In genomic region chr7:66167773-66168367, GRCh38 we compare ENCODE assay signal across 14 cellular contexts. TPM values are rescaled to one million over a fixed set of nuclear protein-coding genes. Genes with fewer than 3 reads are reported as not detected.
DNase-seq lines count a peak whose midpoint lies in the region; ATAC-seq and TF ChIP-seq lines count a peak whose summit lies in the region.
"Had no signal": no experiment of that assay in that cellular context is flagged by ENCODE, and none has a peak within 500 bp of the region (broad histone marks: within the 10 kb centered on the region; RNA-seq: fewer than 3 reads in every experiment).

No MANE protein-coding gene starts in this region.

- H3K4me3 Mint-ChIP-seq in CD8-positive, alpha-beta memory T cell, result no peak overlapping the region
- H3K4me3 Mint-ChIP-seq: B cell had no signal

- no peaks in the 10 kb centered on the region for H3K4me1 ChIP-seq in CD8-positive, alpha-beta memory T cell (ENCODE audit: insufficient read depth, low read length)
- H3K4me1 ChIP-seq in aorta (ENCODE audit: control insufficient read depth in 1 of 2, insufficient read depth in 2 of 2, low read length in 2 of 2), result no peaks in the 10 kb centered on the region

- DNase-seq in NCI-H446 treated with DMSO at 0.1 percent for 48 hours (lab: John Stamatoyannopoulos, UW), result peak; percentile 15
- DNase-seq in NCI-H446 (lab: John Stamatoyannopoulos, UW), result no peak
- peak; percentile 1 for DNase-seq in NCI-H510A treated with DMSO at 0.1 percent for 48 hours (lab: John Stamatoyannopoulos, UW)
- DNase-seq in cardiac fibroblast (ENCODE audit: low read depth in 2 of 2), result peak; percentile 91
- no peak for DNase-seq in CD8-positive, alpha-beta memory T cell
- DNase-seq in NCI-H2107 (lab: John Stamatoyannopoulos, UW), result no peak
- no peak for DNase-seq in aorta
- DNase-seq: activated CD8-positive, alpha-beta memory T cell treated with anti-CD3 and anti-CD28 coated beads, Interleukin-2, amount 50 U/mL, for 4 hours; caudate nucleus; NCI-H1436; stimulated activated naive CD8-positive, alpha-beta T cell treated with anti-CD3 and anti-CD28 coated beads, Interleukin-15, Interleukin-2, amounts not matched to agents 100 U/mL and 50 U/mL, for 24 hours had no signal

- POLR2A ChIA-PET in CD8-positive, alpha-beta memory T cell (lab: Charles Lee), result no interaction called here

- H3K27me3 Mint-ChIP-seq in CD8-positive, alpha-beta memory T cell, result peaks cover 0 to 4% of the 10 kb centered on the region in 2 donors
- H3K27me3 Mint-ChIP-seq: B cell had no signal

- no peaks in the 10 kb centered on the region for H3K9me3 ChIP-seq in CD8-positive, alpha-beta memory T cell (ENCODE audit: low read length)
- no peaks in the 10 kb centered on the region for H3K9me3 ChIP-seq in aorta (ENCODE audit: control insufficient read depth, low read length)

- 63% methylated on average over 7 of the region's 7 CpGs for WGBS in aorta, 2 donors

- ATAC-seq in aorta (ENCODE audit: low FRiP score) (no peak), GM19328 (IDR thresholded peaks at IDR 0.05; ENCODE audit: unreplicated experiment) (no peak)
- ATAC-seq: GM12878; stimulated activated naive CD8-positive, alpha-beta T cell treated with anti-CD3 and anti-CD28 coated beads, Interleukin-15, Interleukin-2, amounts not matched to agents 100 U/mL and 50 U/mL, for 24 hours had no signal

- intact Hi-C loops in aorta (cut with DNase I), result no loop called here

- TF ChIP-seq CTCF in cardiac fibroblast (IDR thresholded peaks at IDR 0.05; ENCODE audit: low read depth, low read length), result no peak

- no peaks in the 10 kb centered on the region for H3K27me3 ChIP-seq in CD8-positive, alpha-beta memory T cell (ENCODE audit: insufficient read depth, low read length, poor library complexity, severe bottlenecking)
- no peaks in the 10 kb centered on the region for H3K27me3 ChIP-seq in aorta (ENCODE audit: control insufficient read depth in 1 of 2, insufficient read depth in 2 of 2, low read length in 1 of 2)

- peak overlapping the region in 1 of 8 donors; percentile 38 for H3K27ac Mint-ChIP-seq in CD8-positive, alpha-beta memory T cell
- H3K27ac Mint-ChIP-seq: B cell had no signal

- H3K36me3 Mint-ChIP-seq in CD8-positive, alpha-beta memory T cell, result no peaks in the 10 kb centered on the region

- no peaks in the 10 kb centered on the region for H3K36me3 ChIP-seq in CD8-positive, alpha-beta memory T cell (ENCODE audit: insufficient read depth, low read length)
- H3K36me3 ChIP-seq in aorta (ENCODE audit: control insufficient read depth in 1 of 2, insufficient read depth in 2 of 2, low read length in 1 of 2), result no peaks in the 10 kb centered on the region

- H3K27ac ChIP-seq in CD8-positive, alpha-beta memory T cell (ENCODE audit: low read depth, low read length), result no peak overlapping the region
- no peak overlapping the region for H3K27ac ChIP-seq in aorta (ENCODE audit: low read depth in 1 of 2, low read length in 2 of 2)

- H3K4me3 ChIP-seq in cardiac fibroblast (replicated peaks in 1 of 2; ENCODE audit: low read depth in 2 of 2, low read length in 2 of 2) (no peak overlapping the region), aorta (ENCODE audit: low read length in 2 of 2) (no peak overlapping the region)
- H3K4me3 ChIP-seq in CD8-positive, alpha-beta memory T cell (ENCODE audit: low read length), result no peak overlapping the region
- H3K4me3 ChIP-seq: GM12878 had no signal

- no peaks in the 10 kb centered on the region for H3K9me3 Mint-ChIP-seq in CD8-positive, alpha-beta memory T cell

- CTCF ChIA-PET in CD8-positive, alpha-beta memory T cell (lab: Charles Lee), result no interaction called here

- H3K4me1 Mint-ChIP-seq in CD8-positive, alpha-beta memory T cell, result no peaks in the 10 kb centered on the region
- H3K4me1 Mint-ChIP-seq: B cell had no signal

RNA-seq across cellular contexts. Expression of gene TPST1, which starts 37.3 kb away (rescaled TPM):
- total RNA-seq in CD8-positive, alpha-beta memory T cell, result 1 to 10 TPM; 1.7 to 1.9 TPM
- polyA plus RNA-seq in CD8-positive, alpha-beta memory T cell, result 2.7 TPM
- 10 to 100 TPM; 22.0 to 38.8 TPM for total RNA-seq in aorta
- polyA plus RNA-seq in aorta, result 10 to 100 TPM in 1 of 2 donors, 1 to 10 TPM in 1; 7.1 to 10.3 TPM

RNA-seq across cellular contexts. Expression of gene CRCP, which starts 53.2 kb away (rescaled TPM):
- total RNA-seq in CD8-positive, alpha-beta memory T cell, result 10 to 100 TPM; 34.1 to 35.4 TPM
- polyA plus RNA-seq in CD8-positive, alpha-beta memory T cell, result 33.7 TPM
- 10 to 100 TPM; 27.1 to 29.5 TPM for total RNA-seq in aorta
- polyA plus RNA-seq in aorta, result 10 to 100 TPM; 16.8 to 23.7 TPM

Comparison
In these comparisons a context has a peak if more than half of its experiments do, and no peak if none do; other contexts are left out.
1. DNase-seq: peak in NCI-H446 treated with DMSO at 0.1 percent for 48 hours (single experiment), NCI-H510A treated with DMSO at 0.1 percent for 48 hours (single experiment) and cardiac fibroblast (2 of 2); none in NCI-H446 (0 of 2), CD8-positive, alpha-beta memory T cell (0 of 5), NCI-H2107 (single experiment) and aorta (0 of 2).
2. RNA of gene TPST1, which starts 37.3 kb away (total RNA-seq): 22.0 to 38.8 TPM in aorta; 1.7 to 1.9 TPM in CD8-positive, alpha-beta memory T cell; every median in the first group is over 4 times any median in the second.